ENCODE assay signal across 1 cellular context in the genomic region with DNA sequence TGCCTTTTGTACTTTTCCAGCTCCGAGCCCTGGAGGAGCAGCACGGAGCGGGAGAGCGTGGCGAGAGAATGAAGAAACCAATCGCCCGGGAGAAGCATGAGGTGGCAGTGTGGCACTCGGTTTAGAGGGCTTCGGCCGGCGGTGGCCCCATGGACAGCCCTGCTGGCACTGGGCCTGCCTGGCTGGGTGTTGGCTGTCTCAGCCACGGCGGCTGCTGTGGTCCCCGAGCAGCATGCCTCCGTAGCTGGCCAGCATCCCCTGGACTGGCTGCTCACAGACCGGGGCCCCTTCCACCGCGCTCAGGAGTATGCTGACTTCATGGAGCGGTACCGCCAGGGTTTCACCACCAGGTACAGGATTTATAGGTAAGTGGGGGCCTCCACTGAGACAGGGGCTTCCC.
TF ChIP-seq lines count a peak whose summit lies in the region.

No MANE protein-coding gene starts in this region.

TF ChIP-seq in SK-N-SH treated with all-trans-retinoic acid at 6 μM for 48 hours, 23 proteins besides CTCF, POLR2A, EP300 and RAD21 (continued from another document):
- no peak for TF ChIP-seq ZNF565 (CRISPR knock-in tag; conservative IDR thresholded peaks at IDR 0.05; ENCODE audit: low read depth)
- TF ChIP-seq TCF4 (CRISPR knock-in tag; IDR thresholded peaks at IDR 0.05; ENCODE audit: borderline replicate concordance) = no peak
- TF ChIP-seq, protein P1, sequence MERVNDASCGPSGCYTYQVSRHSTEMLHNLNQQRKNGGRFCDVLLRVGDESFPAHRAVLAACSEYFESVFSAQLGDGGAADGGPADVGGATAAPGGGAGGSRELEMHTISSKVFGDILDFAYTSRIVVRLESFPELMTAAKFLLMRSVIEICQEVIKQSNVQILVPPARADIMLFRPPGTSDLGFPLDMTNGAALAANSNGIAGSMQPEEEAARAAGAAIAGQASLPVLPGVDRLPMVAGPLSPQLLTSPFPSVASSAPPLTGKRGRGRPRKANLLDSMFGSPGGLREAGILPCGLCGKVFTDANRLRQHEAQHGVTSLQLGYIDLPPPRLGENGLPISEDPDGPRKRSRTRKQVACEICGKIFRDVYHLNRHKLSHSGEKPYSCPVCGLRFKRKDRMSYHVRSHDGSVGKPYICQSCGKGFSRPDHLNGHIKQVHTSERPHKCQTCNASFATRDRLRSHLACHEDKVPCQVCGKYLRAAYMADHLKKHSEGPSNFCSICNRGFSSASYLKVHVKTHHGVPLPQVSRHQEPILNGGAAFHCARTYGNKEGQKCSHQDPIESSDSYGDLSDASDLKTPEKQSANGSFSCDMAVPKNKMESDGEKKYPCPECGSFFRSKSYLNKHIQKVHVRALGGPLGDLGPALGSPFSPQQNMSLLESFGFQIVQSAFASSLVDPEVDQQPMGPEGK (CRISPR knock-in tag; IDR thresholded peaks at IDR 0.05; ENCODE audit: borderline replicate concordance) = no peak
- TF ChIP-seq BACH2 (CRISPR knock-in tag; IDR thresholded peaks at IDR 0.05; ENCODE audit: borderline replicate concordance) = no peak
- no peak for TF ChIP-seq TOX (CRISPR knock-in tag; IDR thresholded peaks at IDR 0.05; ENCODE audit: borderline replicate concordance)
